In the genomic region with DNA sequence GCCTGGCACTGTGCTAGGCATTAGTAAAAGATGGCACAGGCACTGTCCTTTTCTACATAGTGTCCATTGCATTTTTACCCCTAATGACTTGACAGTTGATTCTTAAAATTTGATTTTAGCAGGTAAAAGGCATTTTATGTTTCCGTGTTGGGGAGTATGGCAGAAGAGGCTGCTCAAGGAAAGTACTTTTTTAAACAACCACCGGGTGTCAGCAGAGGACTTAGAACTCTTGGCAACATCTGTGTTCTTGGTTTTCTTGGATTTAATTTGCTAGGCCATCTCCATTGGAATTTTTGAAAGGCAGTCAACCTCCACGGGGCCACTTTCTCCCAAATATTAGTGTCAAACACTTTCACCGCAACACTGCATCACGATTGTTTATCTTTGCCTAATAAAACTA, we compare ENCODE assay signal across 10 cellular contexts.
A peak's percentile ranks its signal among the peaks of the same experiment; 100 is the strongest.
DNase-seq lines count a peak whose midpoint lies in the region; ATAC-seq and TF ChIP-seq lines count a peak whose summit lies in the region.
"Had no signal": no experiment of that assay in that cellular context is flagged by ENCODE, and none has a peak within 500 bp of the region (broad histone marks: within the 10 kb centered on the region; RNA-seq: fewer than 3 reads in every experiment).

No MANE protein-coding gene starts in this region.

- H3K27me3 ChIP-seq in Panc1 (ENCODE audit: control insufficient read depth, insufficient read depth, low read length) (no peaks in the 10 kb centered on the region), thoracic aorta (replicated peaks; ENCODE audit: insufficient read depth) (no peaks in the 10 kb centered on the region)
- H3K27me3 ChIP-seq: SJSA1 had no signal

- CTCF ChIA-PET in HEK293T (lab: Yijun Ruan, JAX) (no interaction called here), Panc1 (lab: Charles Lee) (no interaction called here)

- TF ChIP-seq CTCF in Panc1 (IDR thresholded peaks at IDR 0.05) = peak; percentile 48; the same call in 1 of the 2 replicates
- peak; percentile 34 for TF ChIP-seq CTCF in fibroblast of villous mesenchyme (IDR thresholded peaks at IDR 0.05; ENCODE audit: insufficient read depth, low read depth, low read length)
- TF ChIP-seq CTCF in thoracic aorta (IDR thresholded peaks at IDR 0.05) = peak; percentile 22

- POLR2A ChIA-PET in HEK293T (lab: Yijun Ruan, JAX) = no interaction called here
- POLR2A ChIA-PET in Panc1 (lab: Charles Lee) = no interaction called here

- ATAC-seq in Panc1 = no peak
- ATAC-seq in thoracic aorta (ENCODE audit: insufficient number of reproducible peaks, low FRiP score, low read depth) = no peak
- ATAC-seq in stimulated activated naive CD8-positive, alpha-beta T cell treated with anti-CD3 and anti-CD28 coated beads, Interleukin-15, Interleukin-2, amounts not matched to agents 100 U/mL and 50 U/mL, for 24 hours = no peak
- no peak for ATAC-seq in HG03442 (IDR thresholded peaks at IDR 0.05; ENCODE audit: unreplicated experiment)

- H3K27ac ChIP-seq in Panc1 (ENCODE audit: low read length) (no peak overlapping the region), thoracic aorta (no peak overlapping the region)
- H3K27ac ChIP-seq: SJSA1 had no signal

- intact Hi-C loops in Panc1 (cut with micrococcal nuclease; ENCODE audit: unreplicated experiment) = no loop called here

- in situ Hi-C loops in Panc1 (cut with HindIII; ENCODE audit: low pct_unique_long_range_greater_than_20kb, low sequenced_read_pairs) = no loop called here

- DNase-seq in DMS 273 treated with DMSO at 0.1 percent for 48 hours (lab: John Stamatoyannopoulos, UW) = peak; percentile 15
- peak; percentile 56 for DNase-seq in HEK293T (ENCODE audit: extremely low spot score)
- DNase-seq in Panc1 (ENCODE audit: low read depth, low spot score) = no peak
- peak; percentile 40 for DNase-seq in fibroblast of villous mesenchyme (ENCODE audit: low read depth)
- DNase-seq in thoracic aorta (ENCODE audit: low spot score) = no peak
- no peak for DNase-seq in stimulated activated naive CD8-positive, alpha-beta T cell treated with anti-CD3 and anti-CD28 coated beads, Interleukin-15, Interleukin-2, amounts not matched to agents 100 U/mL and 50 U/mL, for 24 hours
- no peak for DNase-seq in NCI-H226

- H3K4me3 ChIP-seq in Panc1 (ENCODE audit: low read depth in 2 of 2, low read length in 2 of 2) = no peak overlapping the region
- no peak overlapping the region for H3K4me3 ChIP-seq in fibroblast of villous mesenchyme (ENCODE audit: low read depth, low read length)
- H3K4me3 ChIP-seq in thoracic aorta = no peak overlapping the region
- H3K4me3 ChIP-seq: lung, SJSA1 had no signal

- H3K36me3 ChIP-seq in Panc1 (ENCODE audit: control insufficient read depth, insufficient read depth, low read length) = no peaks in the 10 kb centered on the region
- H3K36me3 ChIP-seq in thoracic aorta = no peaks in the 10 kb centered on the region
- H3K36me3 ChIP-seq: SJSA1 had no signal

- H3K9me3 ChIP-seq in Panc1 (ENCODE audit: control insufficient read depth, insufficient read depth, low read depth, low read length) (no peaks in the 10 kb centered on the region), thoracic aorta (no peaks in the 10 kb centered on the region)
- H3K9me3 ChIP-seq: SJSA1 had no signal

- BruUV-seq in Panc1 (replicated peaks; lab: Mats Ljungman, UMichigan) = no TSS peak

- H3K4me1 ChIP-seq in Panc1 (ENCODE audit: control insufficient read depth, insufficient read depth, low read length) (no peaks in the 10 kb centered on the region), thoracic aorta (ENCODE audit: control insufficient read depth in 1 of 2, low read depth in 2 of 2) (no peaks in the 10 kb centered on the region)
- H3K4me1 ChIP-seq: SJSA1 had no signal

TF ChIP-seq in HEK293T, 16 proteins besides CTCF, POLR2A, EP300 and RAD21:
- TF ChIP-seq FOXM1 (IDR thresholded peaks at IDR 0.05; ENCODE audit: borderline replicate concordance) (no peak), FOXA1 (IDR thresholded peaks at IDR 0.05) (no peak), TARDBP (IDR thresholded peaks at IDR 0.05) (no peak), HDGF (IDR thresholded peaks at IDR 0.05; ENCODE audit: borderline replicate concordance) (no peak), CTBP1 (IDR thresholded peaks at IDR 0.05; ENCODE audit: borderline replicate concordance) (no peak), LEF1 (IDR thresholded peaks at IDR 0.05; ENCODE audit: borderline replicate concordance) (no peak), L3MBTL2 (conservative IDR thresholded peaks at IDR 0.05) (no peak), NFRKB (IDR thresholded peaks at IDR 0.05) (no peak), SUZ12 (IDR thresholded peaks at IDR 0.05) (no peak), FOXK2 (IDR thresholded peaks at IDR 0.05) (no peak), ARNT (IDR thresholded peaks at IDR 0.05) (no peak), ZNF384 (IDR thresholded peaks at IDR 0.05) (no peak), ELF4 (IDR thresholded peaks at IDR 0.05) (no peak), SP1 (IDR thresholded peaks at IDR 0.05) (no peak), BHLHE40 (IDR thresholded peaks at IDR 0.05; ENCODE audit: borderline replicate concordance) (no peak)
- TF ChIP-seq, protein P1, sequence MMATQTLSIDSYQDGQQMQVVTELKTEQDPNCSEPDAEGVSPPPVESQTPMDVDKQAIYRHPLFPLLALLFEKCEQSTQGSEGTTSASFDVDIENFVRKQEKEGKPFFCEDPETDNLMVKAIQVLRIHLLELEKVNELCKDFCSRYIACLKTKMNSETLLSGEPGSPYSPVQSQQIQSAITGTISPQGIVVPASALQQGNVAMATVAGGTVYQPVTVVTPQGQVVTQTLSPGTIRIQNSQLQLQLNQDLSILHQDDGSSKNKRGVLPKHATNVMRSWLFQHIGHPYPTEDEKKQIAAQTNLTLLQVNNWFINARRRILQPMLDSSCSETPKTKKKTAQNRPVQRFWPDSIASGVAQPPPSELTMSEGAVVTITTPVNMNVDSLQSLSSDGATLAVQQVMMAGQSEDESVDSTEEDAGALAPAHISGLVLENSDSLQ (IDR thresholded peaks at IDR 0.05) = no peak
TF ChIP-seq in HEK293T: peak in this region for 0.

Comparison
In these comparisons a context has a peak if more than half of its experiments do, and no peak if none do; other contexts are left out.
1. DNase-seq: peak in DMS 273 treated with DMSO at 0.1 percent for 48 hours (single experiment), HEK293T (single experiment) and fibroblast of villous mesenchyme (single experiment); none in Panc1 (single experiment), thoracic aorta (single experiment), stimulated activated naive CD8-positive, alpha-beta T cell treated with anti-CD3 and anti-CD28 coated beads, Interleukin-15, Interleukin-2, amounts not matched to agents 100 U/mL and 50 U/mL, for 24 hours (single experiment) and NCI-H226 (single experiment).
2. Peak in every context shown above with its lines, with median percentiles within 50 percentile points of each other: CTCF ChIP-seq.